9 cellular contexts compared by ENCODE assay signal in the genomic region with DNA sequence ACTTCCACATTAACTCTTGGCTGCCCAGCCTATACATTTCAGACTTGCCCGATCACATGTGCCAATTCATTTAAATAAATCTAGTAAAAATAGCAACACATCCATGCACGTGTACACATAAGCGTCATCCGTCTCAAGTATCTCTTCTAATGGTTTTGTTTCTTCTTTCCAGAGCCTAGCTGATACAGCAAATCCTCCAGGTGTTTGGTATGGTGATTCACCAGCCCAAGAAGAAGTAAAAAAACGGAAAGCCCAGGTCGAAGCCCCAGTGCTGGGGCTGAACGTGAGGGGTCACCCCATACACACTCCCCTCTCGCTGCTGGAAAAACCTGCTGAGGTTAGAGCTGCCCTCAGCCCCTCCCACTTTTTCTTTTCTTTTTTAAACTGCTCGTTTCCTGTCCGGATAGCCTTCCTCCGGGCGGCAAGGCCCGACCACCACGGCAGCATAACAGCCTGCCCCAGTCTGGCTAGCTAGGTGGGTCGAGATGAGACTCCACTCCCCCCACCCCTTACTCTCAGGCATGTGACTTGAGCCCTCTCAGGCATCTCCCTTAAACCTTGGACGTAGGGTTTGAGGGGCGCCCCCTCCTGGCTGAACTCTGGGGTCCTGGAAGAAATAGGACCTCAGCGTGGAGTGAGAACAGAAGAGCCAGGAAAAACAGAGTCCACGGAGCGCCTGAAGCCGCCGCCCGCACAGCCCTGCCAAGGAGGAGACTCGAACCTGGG. TPM values are rescaled to one million over a fixed set of nuclear protein-coding genes. Genes with fewer than 3 reads are reported as not detected.
DNase-seq lines count a peak whose midpoint lies in the region; ATAC-seq and TF ChIP-seq lines count a peak whose summit lies in the region.
"Had no signal": no experiment of that assay in that cellular context is flagged by ENCODE, and none has a peak within 500 bp of the region (broad histone marks: within the 10 kb centered on the region; RNA-seq: fewer than 3 reads in every experiment).

No MANE protein-coding gene starts in this region.

- dilution Hi-C loops in mammary epithelial cell (cut with HindIII; ENCODE audit: low sequenced_read_pairs): no loop called here

- no peaks in the 10 kb centered on the region for H3K9me3 Mint-ChIP-seq in progenitor cell of endocrine pancreas (ENCODE audit: low read depth)

- CTCF ChIA-PET in mammary epithelial cell (lab: Charles Lee; ENCODE audit: low non-redundant PET): interaction anchor here (0.5 to 0.7 kb wide), 2 partner anchors 10 to 186 kb away, joined by 3 read pairs; no protein-coding TSS in a partner anchor

- H3K79me2 ChIP-seq in mammary epithelial cell (ENCODE audit: insufficient read depth, low read length): no peaks in the 10 kb centered on the region

- no peaks in the 10 kb centered on the region for H3K9me3 ChIP-seq in mammary epithelial cell (replicated peaks; ENCODE audit: insufficient read depth, low read length)

- WGBS in mammary epithelial cell (ENCODE audit: low coverage, missing lambda C conversion rate): 8% methylated on average over 20 of the region's 24 CpGs

- peak overlapping the region; percentile 86 for H3K4me2 ChIP-seq in mammary epithelial cell (ENCODE audit: insufficient read depth, low read depth, low read length)

- H3K4me1 ChIP-seq in mammary epithelial cell (ENCODE audit: insufficient read depth, low read length): peaks cover 16% of the 10 kb centered on the region

- H2AFZ ChIP-seq in mammary epithelial cell (ENCODE audit: low read depth, low read length): peak overlapping the region; percentile 78

- peaks cover 2% of the 10 kb centered on the region for H3K27me3 ChIP-seq in mammary epithelial cell (ENCODE audit: insufficient read depth, low read length)

- no peak overlapping the region for H3K9ac ChIP-seq in mammary epithelial cell (ENCODE audit: insufficient read depth, low read length)

- H3K4me3 Mint-ChIP-seq in progenitor cell of endocrine pancreas (ENCODE audit: low read depth): peak overlapping the region; percentile 11

- peak; percentile 47 for DNase-seq in A172 (ENCODE audit: low spot score)
- DNase-seq in ELF-1 (ENCODE audit: low read depth, low spot score): peak; percentile 89
- peak; percentile 62 for DNase-seq in NCI-H2227 (lab: John Stamatoyannopoulos, UW; ENCODE audit: unreplicated experiment)
- peak; percentile 46 for DNase-seq in mammary epithelial cell
- DNase-seq in progenitor cell of endocrine pancreas (ENCODE audit: low spot score, unreplicated experiment): no peak
- DNase-seq in SW 1271 (lab: John Stamatoyannopoulos, UW): no peak

- H3K36me3 ChIP-seq in mammary epithelial cell (ENCODE audit: insufficient read depth, low read length): no peaks in the 10 kb centered on the region

- in situ Hi-C loops in mammary epithelial cell (cut with MboI; ENCODE audit: low sequenced_read_pairs in 2 of 2): no loop called here

- no peaks in the 10 kb centered on the region for H4K20me1 ChIP-seq in mammary epithelial cell (ENCODE audit: insufficient read depth, low read length)

- BruUV-seq in mammary epithelial cell (replicated peaks; lab: Mats Ljungman, UMichigan): no TSS peak

- peak overlapping the region; percentile 18 to 36 (median 27) for H3K4me3 ChIP-seq in mammary epithelial cell (replicated peaks in 1 of 3; ENCODE audit: insufficient read depth in 1 of 3, low read depth in 2 of 3, low read length in 3 of 3)
- H3K4me3 ChIP-seq: lung had no signal

- TF ChIP-seq CTCF in mammary epithelial cell (conservative IDR thresholded peaks at IDR 0.05 in 1 of 2, IDR thresholded peaks at IDR 0.05 in 1 of 2; ENCODE audit: extremely low read depth in 1 of 2, insufficient read depth in 1 of 2, low read depth in 1 of 2, low read length in 2 of 2) (peak; percentile 18 to 30), progenitor cell of endocrine pancreas (IDR thresholded peaks at IDR 0.05; ENCODE audit: unreplicated experiment) (peak; percentile 50)

- H3K27ac ChIP-seq in mammary epithelial cell (ENCODE audit: insufficient read depth, low read depth, low read length): no peak overlapping the region

- H3K27me3 Mint-ChIP-seq in progenitor cell of endocrine pancreas: peaks cover 90% of the 10 kb centered on the region

- ATAC-seq in GM21737 (IDR thresholded peaks at IDR 0.05; ENCODE audit: unreplicated experiment) (no peak), GM18517 (IDR thresholded peaks at IDR 0.05; ENCODE audit: unreplicated experiment) (no peak)

- intact Hi-C loops in mammary epithelial cell (cut with micrococcal nuclease): no loop called here

- no peak overlapping the region for H3K27ac Mint-ChIP-seq in progenitor cell of endocrine pancreas

- H3K36me3 Mint-ChIP-seq in progenitor cell of endocrine pancreas (ENCODE audit: insufficient read depth): no peaks in the 10 kb centered on the region

- H3K4me1 Mint-ChIP-seq in progenitor cell of endocrine pancreas (ENCODE audit: low read depth): peaks cover 3% of the 10 kb centered on the region

RNA-seq across cellular contexts. Expression of a gene that starts 13.9 kb away (rescaled TPM):
- total RNA-seq in A172 (2014; rRNA removed; shearing (Covaris generic)): not detected in 2 replicates
- not detected for total RNA-seq in mammary epithelial cell
- polyA plus RNA-seq in mammary epithelial cell: 0.54 TPM
- polyA minus RNA-seq in mammary epithelial cell: not detected
- total RNA-seq in progenitor cell of endocrine pancreas: not detected in 2 replicates
- total RNA-seq: lung had no signal
- polyA plus RNA-seq: lung had no signal

RNA-seq across cellular contexts. Expression of a gene that starts 39.2 kb away (rescaled TPM):
- 2.1 and 4.6 TPM in 2 replicates for total RNA-seq in A172 (2014; rRNA removed; shearing (Covaris generic))
- total RNA-seq in mammary epithelial cell: 10 to 100 TPM in 1 of 2 donors, 1 to 10 TPM in 1; 7.7 to 10.8 TPM
- 0.78 TPM for polyA plus RNA-seq in mammary epithelial cell
- polyA minus RNA-seq in mammary epithelial cell: 6.5 TPM
- 13.1 and 13.4 TPM in 2 replicates for total RNA-seq in progenitor cell of endocrine pancreas

Comparison
In these comparisons a context has a peak if more than half of its experiments do, and no peak if none do; other contexts are left out.
1. DNase-seq: peak in A172 (single experiment), ELF-1 (single experiment), NCI-H2227 (single experiment) and mammary epithelial cell (single experiment); none in progenitor cell of endocrine pancreas (single experiment) and SW 1271 (0 of 2).